ENCODE assay signal across 30 cellular contexts in the genomic region with DNA sequence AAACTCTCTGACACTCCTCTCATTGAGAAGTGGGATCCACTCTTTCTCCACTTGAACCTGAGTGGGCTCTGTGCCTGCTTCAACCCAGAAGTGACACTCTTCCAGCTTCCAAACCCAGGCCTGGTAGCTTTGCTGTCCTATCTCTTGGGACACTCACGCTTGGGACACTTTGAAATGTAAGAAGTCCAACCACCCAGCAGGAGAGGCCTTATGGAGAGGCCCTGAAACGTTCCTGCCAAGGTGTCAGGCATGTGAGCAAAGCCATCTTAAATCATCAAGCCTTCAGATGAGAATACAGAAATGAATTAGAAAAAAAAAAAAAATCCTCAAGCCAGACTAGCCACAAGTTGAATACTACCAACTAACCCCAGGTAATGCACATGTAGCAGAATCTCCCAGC.
"Had no signal": no experiment of that assay in that cellular context is flagged by ENCODE, and none has a peak within 500 bp of the region (broad histone marks: within the 10 kb centered on the region; RNA-seq: fewer than 3 reads in every experiment).

No MANE protein-coding gene starts in this region.

- H3K9me3 ChIP-seq: ascending aorta, Peyer's patch, SJSA1, SK-N-SH had no signal

- H3K4me3 ChIP-seq: ascending aorta, cardiac muscle cell, K562, Peyer's patch, SJSA1 had no signal

- H3K36me3 ChIP-seq: ascending aorta, cardiac muscle cell, Peyer's patch, SJSA1 had no signal

- H3K27ac Mint-ChIP-seq: activated CD4-positive, alpha-beta memory T cell treated with anti-CD3 and anti-CD28 coated beads, Interleukin-2, amount 10 ng/mL, durations not matched to agents 7 days and 5 days; activated CD8-positive, alpha-beta memory T cell treated with anti-CD3 and anti-CD28 coated beads, Interleukin-2, amount 10 ng/mL, durations not matched to agents 7 days and 5 days; activated naive CD8-positive, alpha-beta T cell treated with anti-CD3 and anti-CD28 coated beads for 36 hours; T-helper 1 cell treated with Interleukin-12 subunit alpha and Interleukin-12 subunit beta and Interleukin-4 antibody, amounts not matched to agents 30 μg/mL and 1 μg/mL, for 36 hours had no signal

- H3K9me3 Mint-ChIP-seq: activated naive CD8-positive, alpha-beta T cell treated with anti-CD3 and anti-CD28 coated beads for 36 hours; T-helper 1 cell treated with Interleukin-12 subunit alpha and Interleukin-12 subunit beta and Interleukin-4 antibody, amounts not matched to agents 30 μg/mL and 1 μg/mL, for 36 hours had no signal

- H3K4me3 Mint-ChIP-seq: activated CD4-positive, alpha-beta memory T cell treated with anti-CD3 and anti-CD28 coated beads, Interleukin-2, amount 10 ng/mL, durations not matched to agents 7 days and 5 days; activated CD8-positive, alpha-beta memory T cell treated with anti-CD3 and anti-CD28 coated beads, Interleukin-2, amount 10 ng/mL, durations not matched to agents 7 days and 5 days; activated naive CD8-positive, alpha-beta T cell treated with anti-CD3 and anti-CD28 coated beads for 36 hours; T-helper 1 cell treated with Interleukin-12 subunit alpha and Interleukin-12 subunit beta and Interleukin-4 antibody, amounts not matched to agents 30 μg/mL and 1 μg/mL, for 36 hours had no signal

- H3K27me3 ChIP-seq: ascending aorta, cardiac muscle cell, Peyer's patch, SJSA1 had no signal

- DNase-seq: activated CD4-positive, alpha-beta memory T cell treated with anti-CD3 and anti-CD28 coated beads, Interleukin-2, amount 10 ng/mL, durations not matched to agents 7 days and 5 days; activated CD4-positive, alpha-beta T cell treated with anti-CD3 and anti-CD28 coated beads for 1 hour; activated CD4-positive, alpha-beta T cell treated with anti-CD3 and anti-CD28 coated beads for 48 hours; activated CD4-positive, CD25-positive, alpha-beta regulatory T cell; activated CD8-positive, alpha-beta memory T cell treated with anti-CD3 and anti-CD28 coated beads for 24 hours; activated CD8-positive, alpha-beta memory T cell treated with anti-CD3 and anti-CD28 coated beads, Interleukin-2, amount 10 ng/mL, durations not matched to agents 7 days and 5 days; activated CD8-positive, alpha-beta memory T cell treated with anti-CD3 and anti-CD28 coated beads, Interleukin-2, amount 50 U/mL, for 48 hours; activated effector memory CD4-positive, alpha-beta T cell treated with Interleukin-2 at 50 U/mL for 16 hours; activated naive CD4-positive, alpha-beta T cell treated with anti-CD3 and anti-CD28 coated beads, Interleukin-2, amount 50 U/mL, for 16 hours; activated naive CD8-positive, alpha-beta T cell treated with anti-CD3 and anti-CD28 coated beads for 36 hours; activated T-cell treated with anti-CD3 and anti-CD28 coated beads, Interleukin-2, amount 50 U/mL, for 48 hours; amygdala; NCI-H1092 treated with DMSO at 0.1 percent for 48 hours; NCI-H1417; NCI-H146; NCI-H187; NCI-H2081 treated with DMSO at 0.1 percent for 48 hours; NCI-H524 treated with DMSO at 0.1 percent for 48 hours; PC-3; Peyer's patch; RPMI8226; SHP77 treated with DMSO at 0.1 percent for 48 hours; SK-N-SH; T-helper 9 cell had no signal

- H3K27ac ChIP-seq: ascending aorta, cardiac muscle cell, Peyer's patch, SJSA1, VCaP had no signal

- H3K4me1 Mint-ChIP-seq: activated CD4-positive, alpha-beta memory T cell treated with anti-CD3 and anti-CD28 coated beads, Interleukin-2, amount 10 ng/mL, durations not matched to agents 7 days and 5 days; activated CD8-positive, alpha-beta memory T cell treated with anti-CD3 and anti-CD28 coated beads, Interleukin-2, amount 10 ng/mL, durations not matched to agents 7 days and 5 days; activated naive CD8-positive, alpha-beta T cell treated with anti-CD3 and anti-CD28 coated beads for 36 hours had no signal

- H3K4me1 ChIP-seq: ascending aorta, Peyer's patch, SJSA1 had no signal

- H3K36me3 Mint-ChIP-seq: activated CD8-positive, alpha-beta memory T cell treated with anti-CD3 and anti-CD28 coated beads, Interleukin-2, amount 10 ng/mL, durations not matched to agents 7 days and 5 days; activated naive CD8-positive, alpha-beta T cell treated with anti-CD3 and anti-CD28 coated beads for 36 hours had no signal

- H3K27me3 Mint-ChIP-seq: activated naive CD8-positive, alpha-beta T cell treated with anti-CD3 and anti-CD28 coated beads for 36 hours had no signal

- ATAC-seq: activated CD8-positive, alpha-beta memory T cell treated with anti-CD3 and anti-CD28 coated beads, Interleukin-2, amount 10 ng/mL, durations not matched to agents 7 days and 5 days; K562; PC-3 had no signal
